Comparison of ENCODE assay signal across 9 cellular contexts in the genomic region with DNA sequence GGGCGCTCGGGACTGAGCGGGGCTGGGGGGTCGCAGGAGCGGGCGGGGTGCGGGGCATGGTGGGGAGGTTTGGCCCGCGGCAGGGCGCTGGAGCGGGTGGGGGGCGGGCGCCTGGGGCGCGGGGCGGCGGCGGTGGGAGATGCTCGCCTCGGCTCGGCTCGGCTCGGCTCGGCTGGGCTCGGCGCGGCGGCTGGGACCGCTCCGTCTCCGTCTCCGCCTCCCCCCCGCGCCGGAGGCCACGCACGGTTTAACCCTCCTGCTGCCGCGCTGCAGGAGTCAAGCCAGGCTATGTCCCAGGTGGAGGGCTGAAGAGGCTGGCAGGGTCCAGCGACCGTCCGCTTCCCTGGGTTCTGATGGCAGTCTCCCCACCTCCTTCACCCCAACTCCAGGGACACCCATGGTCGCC. TPM values are rescaled to one million over a fixed set of nuclear protein-coding genes. Genes with fewer than 3 reads are reported as not detected.
DNase-seq lines count a peak whose midpoint lies in the region; ATAC-seq and TF ChIP-seq lines count a peak whose summit lies in the region.
"Had no signal": no experiment of that assay in that cellular context is flagged by ENCODE, and none has a peak within 500 bp of the region (broad histone marks: within the 10 kb centered on the region; RNA-seq: fewer than 3 reads in every experiment).

A gene with protein sequence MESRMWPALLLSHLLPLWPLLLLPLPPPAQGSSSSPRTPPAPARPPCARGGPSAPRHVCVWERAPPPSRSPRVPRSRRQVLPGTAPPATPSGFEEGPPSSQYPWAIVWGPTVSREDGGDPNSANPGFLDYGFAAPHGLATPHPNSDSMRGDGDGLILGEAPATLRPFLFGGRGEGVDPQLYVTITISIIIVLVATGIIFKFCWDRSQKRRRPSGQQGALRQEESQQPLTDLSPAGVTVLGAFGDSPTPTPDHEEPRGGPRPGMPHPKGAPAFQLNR (minus strand): TSS at position 170 of the 406 bp plus-strand sequence. CDS start 2,754 bp downstream, outside the sequence.

- no peaks in the 10 kb centered on the region for H3K36me3 Mint-ChIP-seq in activated naive CD8-positive, alpha-beta T cell treated with anti-CD3 and anti-CD28 coated beads, Interleukin-2, amount 50 U/mL, for 24 hours (ENCODE audit: low read depth)

- H3K27ac Mint-ChIP-seq in activated naive CD8-positive, alpha-beta T cell treated with anti-CD3 and anti-CD28 coated beads, Interleukin-2, amount 50 U/mL, for 24 hours: no peak within 1 kb of the TSS

- peak; percentile 62 for ATAC-seq in RWPE2 (ENCODE audit: low read depth)
- peak; percentile 55 for ATAC-seq in activated naive CD8-positive, alpha-beta T cell treated with anti-CD3 and anti-CD28 coated beads, Interleukin-2, amount 50 U/mL, for 24 hours
- peak; percentile 84 to 86 for ATAC-seq in left cardiac atrium
- ATAC-seq in GM18868 (IDR thresholded peaks at IDR 0.05; ENCODE audit: unreplicated experiment): no peak
- no peak for ATAC-seq in GM21576 (IDR thresholded peaks at IDR 0.05; ENCODE audit: unreplicated experiment)

- DNase-seq in EH (ENCODE audit: low read depth) (peak; percentile 50), RWPE2 (ENCODE audit: low spot score) (no peak), left cardiac atrium (peak; percentile 45), retinal pigment epithelial cell (ENCODE audit: low read depth) (no peak), SHP77 (lab: John Stamatoyannopoulos, UW) (no peak)
- DNase-seq in activated naive CD8-positive, alpha-beta T cell treated with anti-CD3 and anti-CD28 coated beads, Interleukin-2, amount 50 U/mL, for 24 hours: peak; percentile 40

- H3K27me3 Mint-ChIP-seq in activated naive CD8-positive, alpha-beta T cell treated with anti-CD3 and anti-CD28 coated beads, Interleukin-2, amount 50 U/mL, for 24 hours: peaks cover 62% of the 10 kb centered on the region

- peak within 1 kb of the TSS; percentile 68 for H3K4me3 Mint-ChIP-seq in activated naive CD8-positive, alpha-beta T cell treated with anti-CD3 and anti-CD28 coated beads, Interleukin-2, amount 50 U/mL, for 24 hours

- no peaks in the 10 kb centered on the region for H3K9me3 Mint-ChIP-seq in activated naive CD8-positive, alpha-beta T cell treated with anti-CD3 and anti-CD28 coated beads, Interleukin-2, amount 50 U/mL, for 24 hours

- intact Hi-C loops in left cardiac atrium (cut with DNase I): no loop called here

- peaks cover 9% of the 10 kb centered on the region for H3K27me3 ChIP-seq in RWPE2 (ENCODE audit: insufficient read depth, poor library complexity, severe bottlenecking)

- H3K4me1 Mint-ChIP-seq in activated naive CD8-positive, alpha-beta T cell treated with anti-CD3 and anti-CD28 coated beads, Interleukin-2, amount 50 U/mL, for 24 hours: peaks cover 27% of the 10 kb centered on the region

- no peaks in the 10 kb centered on the region for H3K4me1 ChIP-seq in RWPE2 (ENCODE audit: insufficient read depth, poor library complexity, severe bottlenecking)

- no peak within 1 kb of the TSS for H3K27ac ChIP-seq in RWPE2 (ENCODE audit: poor library complexity, severe bottlenecking)

- no peak for TF ChIP-seq CTCF in RWPE2 (IDR thresholded peaks at IDR 0.05; ENCODE audit: poor library complexity, severe bottlenecking)
- no peak for TF ChIP-seq CTCF in retinal pigment epithelial cell (conservative IDR thresholded peaks at IDR 0.05; ENCODE audit: low read depth, low read length)

- no peaks in the 10 kb centered on the region for H3K36me3 ChIP-seq in RWPE2 (ENCODE audit: low read depth)

- H3K4me3 ChIP-seq in RWPE2 (ENCODE audit: severe bottlenecking) (peak within 1 kb of the TSS; percentile 45), retinal pigment epithelial cell (ENCODE audit: low read length) (peak within 1 kb of the TSS; percentile 61)

- H3K9me3 ChIP-seq in RWPE2 (ENCODE audit: severe bottlenecking): no peaks in the 10 kb centered on the region

RNA-seq across cellular contexts. Expression of the gene that starts here (rescaled TPM):
- total RNA-seq in left cardiac atrium: under 1 TPM; 0.18 to 0.42 TPM
- total RNA-seq: pulmonary artery endothelial cell had no signal

Comparison
In these comparisons a context has a peak if more than half of its experiments do, and no peak if none do; other contexts are left out.
1. Peak in DNase-seq and ATAC-seq in left cardiac atrium; RNA of the gene not detected or under 1 TPM.
2. DNase-seq: peak in EH (single experiment) and activated naive CD8-positive, alpha-beta T cell treated with anti-CD3 and anti-CD28 coated beads, Interleukin-2, amount 50 U/mL, for 24 hours (single experiment); none in RWPE2 (single experiment), retinal pigment epithelial cell (single experiment) and SHP77 (0 of 2).
3. ATAC-seq: peak in RWPE2 (single experiment) and activated naive CD8-positive, alpha-beta T cell treated with anti-CD3 and anti-CD28 coated beads, Interleukin-2, amount 50 U/mL, for 24 hours (single experiment); none in GM18868 (single experiment) and GM21576 (single experiment).